ENCODE assay signal across 1 cellular context in the genomic region with DNA sequence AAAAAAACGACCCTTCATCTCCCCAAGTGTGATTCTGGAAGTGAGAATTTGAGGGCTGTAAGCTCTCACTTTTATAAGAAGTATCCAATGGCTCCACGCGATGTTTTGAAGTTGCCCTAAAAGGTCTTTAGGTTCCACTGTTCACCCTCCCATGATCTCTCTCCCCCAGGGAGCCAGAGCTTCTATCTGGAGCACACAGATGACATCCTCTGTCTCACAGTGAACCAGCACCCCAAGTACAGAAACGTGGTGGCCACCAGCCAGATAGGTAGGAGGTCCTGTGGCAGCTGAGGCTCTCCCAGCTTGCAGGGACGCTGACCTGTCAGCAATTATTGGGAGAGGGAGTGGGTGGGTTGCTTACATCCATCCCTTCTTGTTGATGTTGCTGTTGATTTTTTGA.
TF ChIP-seq lines count a peak whose summit lies in the region.

No MANE protein-coding gene starts in this region.

TF ChIP-seq in A549, 52 proteins besides CTCF, POLR2A, EP300 and RAD21 (continued from another document):
- TF ChIP-seq, protein P1, sequence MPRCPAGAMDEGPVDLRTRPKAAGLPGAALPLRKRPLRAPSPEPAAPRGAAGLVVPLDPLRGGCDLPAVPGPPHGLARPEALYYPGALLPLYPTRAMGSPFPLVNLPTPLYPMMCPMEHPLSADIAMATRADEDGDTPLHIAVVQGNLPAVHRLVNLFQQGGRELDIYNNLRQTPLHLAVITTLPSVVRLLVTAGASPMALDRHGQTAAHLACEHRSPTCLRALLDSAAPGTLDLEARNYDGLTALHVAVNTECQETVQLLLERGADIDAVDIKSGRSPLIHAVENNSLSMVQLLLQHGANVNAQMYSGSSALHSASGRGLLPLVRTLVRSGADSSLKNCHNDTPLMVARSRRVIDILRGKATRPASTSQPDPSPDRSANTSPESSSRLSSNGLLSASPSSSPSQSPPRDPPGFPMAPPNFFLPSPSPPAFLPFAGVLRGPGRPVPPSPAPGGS (IDR thresholded peaks at IDR 0.05): no peak
- TF ChIP-seq RFX5 (IDR thresholded peaks at IDR 0.05): no peak
- TF ChIP-seq ESRRA (IDR thresholded peaks at IDR 0.05; ENCODE audit: borderline replicate concordance, low read length): no peak
- TF ChIP-seq, protein P2, sequence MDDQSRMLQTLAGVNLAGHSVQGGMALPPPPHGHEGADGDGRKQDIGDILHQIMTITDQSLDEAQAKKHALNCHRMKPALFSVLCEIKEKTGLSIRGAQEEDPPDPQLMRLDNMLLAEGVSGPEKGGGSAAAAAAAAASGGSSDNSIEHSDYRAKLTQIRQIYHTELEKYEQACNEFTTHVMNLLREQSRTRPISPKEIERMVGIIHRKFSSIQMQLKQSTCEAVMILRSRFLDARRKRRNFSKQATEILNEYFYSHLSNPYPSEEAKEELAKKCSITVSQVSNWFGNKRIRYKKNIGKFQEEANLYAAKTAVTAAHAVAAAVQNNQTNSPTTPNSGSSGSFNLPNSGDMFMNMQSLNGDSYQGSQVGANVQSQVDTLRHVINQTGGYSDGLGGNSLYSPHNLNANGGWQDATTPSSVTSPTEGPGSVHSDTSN (IDR thresholded peaks at IDR 0.05): no peak
- no peak for TF ChIP-seq SREBF2 (IDR thresholded peaks at IDR 0.05)
- no peak for TF ChIP-seq MAFK (IDR thresholded peaks at IDR 0.05; ENCODE audit: partially characterized antibody)
- no peak for TF ChIP-seq ZC3H11A (IDR thresholded peaks at IDR 0.05)
- TF ChIP-seq ZNF302 (CRISPR knock-in tag; IDR thresholded peaks at IDR 0.05): no peak
TF ChIP-seq in A549: peak in this region for 0.
